In genomic region chr5:66343370-66344071, GRCh38 we compare ENCODE assay signal across 18 cellular contexts.
DNase-seq lines count a peak whose midpoint lies in the region; ATAC-seq, FAIRE-seq and TF ChIP-seq lines count a peak whose summit lies in the region.
"Had no signal": no experiment of that assay in that cellular context is flagged by ENCODE, and none has a peak within 500 bp of the region (broad histone marks: within the 10 kb centered on the region; RNA-seq: fewer than 3 reads in every experiment).

No MANE protein-coding gene starts in this region.

- no peak for TF ChIP-seq POLR2A in heart left ventricle (IDR thresholded peaks at IDR 0.05)

- no peaks in the 10 kb centered on the region for H3K36me3 ChIP-seq in left ventricle myocardium inferior
- peaks cover 0 to 3% (median 0%) of the 10 kb centered on the region in 9 donors for H3K36me3 ChIP-seq in heart left ventricle
- H3K36me3 ChIP-seq in small intestine (ENCODE audit: control insufficient read depth in 2 of 2, insufficient read depth in 2 of 2, low read length in 2 of 2) = no peaks in the 10 kb centered on the region

- peaks cover 37% of the 10 kb centered on the region for H3K4me1 ChIP-seq in left ventricle myocardium inferior
- H3K4me1 ChIP-seq in heart left ventricle = peaks cover 0 to 20% (median 0%) of the 10 kb centered on the region in 12 donors
- H3K4me1 ChIP-seq in small intestine (ENCODE audit: control insufficient read depth in 2 of 2, insufficient read depth in 1 of 2, low read depth in 1 of 2, low read length in 1 of 2) = peaks cover 0 to 4% of the 10 kb centered on the region in 2 donors

- H3K9me3 ChIP-seq in left ventricle myocardium inferior (replicated peaks) (no peaks in the 10 kb centered on the region), heart left ventricle (no peaks in the 10 kb centered on the region), small intestine (ENCODE audit: control insufficient read depth, low read depth) (no peaks in the 10 kb centered on the region)

- WGBS in heart left ventricle, 4 donors = 66 to 74% (median 69%) methylated on average over 5 of the region's 5 CpGs
- WGBS in small intestine, 3 donors = 17 to 64% (median 28%) methylated on average over 5 of the region's 5 CpGs

- TF ChIP-seq CTCF in left ventricle myocardium inferior (IDR thresholded peaks at IDR 0.05; ENCODE audit: borderline replicate concordance) (no peak), heart left ventricle (IDR thresholded peaks at IDR 0.05) (no peak)

- FAIRE-seq in small intestine (lab: Jason Lieb, UNC) = no peak
- FAIRE-seq: GM12878 had no signal

- no peaks in the 10 kb centered on the region for H3K27me3 ChIP-seq in left ventricle myocardium inferior (ENCODE audit: low read depth)
- H3K27me3 ChIP-seq in heart left ventricle = no peaks in the 10 kb centered on the region
- no peaks in the 10 kb centered on the region for H3K27me3 ChIP-seq in small intestine (ENCODE audit: control insufficient read depth in 2 of 2, insufficient read depth in 2 of 2, low read length in 2 of 2)

- ATAC-seq in heart left ventricle (no peak), left colon (peak; percentile 82)
- ATAC-seq: GM12878, Panc1 had no signal

- H3K4me3 ChIP-seq in left ventricle myocardium inferior (no peak overlapping the region), heart left ventricle (no peak overlapping the region), small intestine (ENCODE audit: low read depth in 1 of 2, low read length in 2 of 2) (no peak overlapping the region)
- H3K4me3 ChIP-seq: GM12878 had no signal

- H3K27ac ChIP-seq in left ventricle myocardium inferior (replicated peaks) (peak overlapping the region; percentile 84), heart left ventricle (peak overlapping the region in 5 of 12 donors; percentile 13 to 37 (median 19)), small intestine (ENCODE audit: low read depth in 1 of 2, low read length in 1 of 2) (no peak overlapping the region)

- intact Hi-C loops in left ventricle myocardium inferior (cut with micrococcal nuclease) (no loop called here), heart left ventricle (cut with DNase I) (no loop called here), left colon (cut with DNase I, micrococcal nuclease) (no loop called here)

- DNase-seq in left ventricle myocardium inferior (no peak), heart left ventricle (no peak), NCI-H146 (lab: John Stamatoyannopoulos, UW) (peak; percentile 82), left colon (no peak), small intestine (peak; percentile 87), DMS79 (lab: John Stamatoyannopoulos, UW) (no peak), anterior cingulate cortex (lab: John Stamatoyannopoulos, UW) (no peak)
- DNase-seq: CD4-positive, CD25-positive, alpha-beta regulatory T cell; DMS 273 treated with DMSO at 0.1 percent for 48 hours; DND-41; H7; Karpas-422; MV-4-11; NCI-H1694; NCI-H2081; NCI-H446 had no signal

Comparison
In these comparisons a context has a peak if more than half of its experiments do, and no peak if none do; other contexts are left out.
1. DNase-seq: peak in NCI-H146 (single experiment) and small intestine (single experiment); none in left ventricle myocardium inferior (single experiment), heart left ventricle (0 of 5), left colon (0 of 2), DMS79 (single experiment) and anterior cingulate cortex (0 of 58).